23 cellular contexts compared by ENCODE assay signal in genomic region chr5:37799865-37800421, GRCh38. TPM values are rescaled to one million over a fixed set of nuclear protein-coding genes. Genes with fewer than 3 reads are reported as not detected.
DNase-seq lines count a peak whose midpoint lies in the region; ATAC-seq and TF ChIP-seq lines count a peak whose summit lies in the region.
"Had no signal": no experiment of that assay in that cellular context is flagged by ENCODE, and none has a peak within 500 bp of the region (broad histone marks: within the 10 kb centered on the region; RNA-seq: fewer than 3 reads in every experiment).

No MANE protein-coding gene starts in this region.

- no peak overlapping the region for H3K27ac ChIP-seq in GM23338 (ENCODE audit: low read depth)
- H3K27ac ChIP-seq: KMS-11, PC-9 had no signal

- no peak overlapping the region for H3K4me3 ChIP-seq in GM23338
- H3K4me3 ChIP-seq: lung, PC-9 had no signal

- DNase-seq in GM23338 (ENCODE audit: low spot score) (no peak), LHCN-M2 (ENCODE audit: low read depth) (peak; percentile 9), RPMI8226 (peak; percentile 10), nephron progenitor cell (no peak)
- DNase-seq in activated CD4-positive, alpha-beta T cell treated with anti-CD3 and anti-CD28 coated beads, Interleukin-2, amount 10 ng/mL, durations not matched to agents 24 days and 14 days = no peak
- DNase-seq: activated CD8-positive, alpha-beta memory T cell treated with anti-CD3 and anti-CD28 coated beads for 24 hours; activated naive CD4-positive, alpha-beta T cell treated with anti-CD3 and anti-CD28 coated beads, Interleukin-2, amount 50 U/mL, for 16 hours; activated T-cell treated with anti-CD3 and anti-CD28 coated beads, Interleukin-2, amount 50 U/mL, for 4 hours; CD8-positive, alpha-beta T cell; erythroblast; NCI-H1417; NCI-H526 treated with DMSO at 0.1 percent for 48 hours; occipital lobe; PC-9; retina; SK-N-SH; stimulated activated CD4-positive, alpha-beta T cell treated with anti-CD3 and anti-CD28 coated beads, Interleukin-4, amount 100 ng/mL, for 4 hours; trophoblast cell had no signal

- H3K9me3 Mint-ChIP-seq in GM23338 (peaks cover 14% of the 10 kb centered on the region), nephron progenitor cell (peaks cover 35% of the 10 kb centered on the region)
- H3K9me3 Mint-ChIP-seq in activated CD4-positive, alpha-beta T cell treated with anti-CD3 and anti-CD28 coated beads, Interleukin-2, amount 10 ng/mL, durations not matched to agents 24 days and 14 days = peaks cover 4% of the 10 kb centered on the region
- H3K9me3 Mint-ChIP-seq: activated T-cell treated with anti-CD3 and anti-CD28 coated beads, Interleukin-2, amount 50 U/mL, for 4 hours had no signal

- no peaks in the 10 kb centered on the region for H3K4me1 Mint-ChIP-seq in GM23338
- H3K4me1 Mint-ChIP-seq in nephron progenitor cell = peaks cover 8% of the 10 kb centered on the region
- no peaks in the 10 kb centered on the region for H3K4me1 Mint-ChIP-seq in activated CD4-positive, alpha-beta T cell treated with anti-CD3 and anti-CD28 coated beads, Interleukin-2, amount 10 ng/mL, durations not matched to agents 24 days and 14 days

- H3K79me2 ChIP-seq in GM23338 (replicated peaks; ENCODE audit: insufficient read depth) = no peaks in the 10 kb centered on the region

- intact Hi-C loops in activated CD4-positive, alpha-beta T cell treated with anti-CD3 and anti-CD28 coated beads, Interleukin-2, amount 10 ng/mL, durations not matched to agents 24 days and 14 days (cut with micrococcal nuclease) = no loop called here

- H4K20me1 ChIP-seq in GM23338 (replicated peaks; ENCODE audit: insufficient read depth) = no peaks in the 10 kb centered on the region

- H3K9me2 ChIP-seq in GM23338 (ENCODE audit: insufficient read depth) = peaks cover 8% of the 10 kb centered on the region; the same call in 1 of the 2 replicates
- H3K9me2 ChIP-seq: SK-N-SH had no signal

- no peaks in the 10 kb centered on the region for H3K4me1 ChIP-seq in GM23338 (ENCODE audit: insufficient read depth)

- no peaks in the 10 kb centered on the region for H3F3A ChIP-seq in GM23338 (replicated peaks; ENCODE audit: low read depth)

- H2AFZ ChIP-seq in GM23338 = 0 out of 2 replicates have a peak overlapping the region, but pooled peaks have one; percentile 2
- H2AFZ ChIP-seq: PC-9 had no signal

- H3K36me3 Mint-ChIP-seq in GM23338 (ENCODE audit: low read depth) (peaks cover 6% of the 10 kb centered on the region; the same call in 2 of the 3 replicates), nephron progenitor cell (ENCODE audit: low read depth) (peaks cover 5% of the 10 kb centered on the region)
- no peaks in the 10 kb centered on the region for H3K36me3 Mint-ChIP-seq in activated CD4-positive, alpha-beta T cell treated with anti-CD3 and anti-CD28 coated beads, Interleukin-2, amount 10 ng/mL, durations not matched to agents 24 days and 14 days (ENCODE audit: low read depth)
- H3K36me3 Mint-ChIP-seq: CD8-positive, alpha-beta T cell had no signal

- H3K4me3 Mint-ChIP-seq in GM23338 = no peak overlapping the region
- H3K4me3 Mint-ChIP-seq in nephron progenitor cell = no peak overlapping the region
- H3K4me3 Mint-ChIP-seq in activated CD4-positive, alpha-beta T cell treated with anti-CD3 and anti-CD28 coated beads, Interleukin-2, amount 10 ng/mL, durations not matched to agents 24 days and 14 days = no peak overlapping the region
- H3K4me3 Mint-ChIP-seq: activated T-cell treated with anti-CD3 and anti-CD28 coated beads, Interleukin-2, amount 50 U/mL, for 4 hours; CD8-positive, alpha-beta T cell had no signal

- H3K27me3 ChIP-seq in GM23338 (ENCODE audit: insufficient read depth) = no peaks in the 10 kb centered on the region

- no peaks in the 10 kb centered on the region for H3K36me3 ChIP-seq in GM23338 (ENCODE audit: insufficient read depth)

- H3K4me2 ChIP-seq in GM23338 = no peak overlapping the region
- H3K4me2 ChIP-seq: KMS-11, PC-9, SK-N-SH had no signal

- ATAC-seq in GM23338 (no peak), GM19035 (IDR thresholded peaks at IDR 0.05; ENCODE audit: unreplicated experiment) (no peak), HG02970 (IDR thresholded peaks at IDR 0.05; ENCODE audit: low FRiP score, unreplicated experiment) (no peak)
- ATAC-seq: activated T-cell treated with anti-CD3 and anti-CD28 coated beads, Interleukin-2, amount 50 U/mL, for 4 hours; CD8-positive, alpha-beta T cell had no signal

- H3K27ac Mint-ChIP-seq in GM23338 = no peak overlapping the region
- peak overlapping the region; percentile 43 for H3K27ac Mint-ChIP-seq in nephron progenitor cell
- no peak overlapping the region for H3K27ac Mint-ChIP-seq in activated CD4-positive, alpha-beta T cell treated with anti-CD3 and anti-CD28 coated beads, Interleukin-2, amount 10 ng/mL, durations not matched to agents 24 days and 14 days
- H3K27ac Mint-ChIP-seq: CD8-positive, alpha-beta T cell had no signal

- peaks cover 3% of the 10 kb centered on the region for H3K27me3 Mint-ChIP-seq in GM23338 (ENCODE audit: insufficient read depth, low read depth, poor library complexity)
- H3K27me3 Mint-ChIP-seq in nephron progenitor cell (ENCODE audit: low read depth, poor library complexity) = peaks cover 3% of the 10 kb centered on the region
- peaks cover 2% of the 10 kb centered on the region for H3K27me3 Mint-ChIP-seq in activated CD4-positive, alpha-beta T cell treated with anti-CD3 and anti-CD28 coated beads, Interleukin-2, amount 10 ng/mL, durations not matched to agents 24 days and 14 days

- TF ChIP-seq CTCF in GM23338 (conservative IDR thresholded peaks at IDR 0.05; ENCODE audit: low read depth in 2 of 2) (no peak), nephron progenitor cell (IDR thresholded peaks at IDR 0.05) (no peak)

TF ChIP-seq in GM23338, 12 proteins besides CTCF, POLR2A, EP300 and RAD21 (continues in another document):
- TF ChIP-seq JUNB (IDR thresholded peaks at IDR 0.05; ENCODE audit: unreplicated experiment) (no peak), EZH2phosphoT487 (IDR thresholded peaks at IDR 0.05; ENCODE audit: unreplicated experiment) (no peak), CREB1 (CRISPR knock-in tag; IDR thresholded peaks at IDR 0.05; ENCODE audit: low read depth) (no peak), ZNF331 (CRISPR knock-in tag; IDR thresholded peaks at IDR 0.05; ENCODE audit: low read depth) (no peak), EZH2 (IDR thresholded peaks at IDR 0.05; ENCODE audit: low read depth, unreplicated experiment) (no peak), POLR2AphosphoS5 (IDR thresholded peaks at IDR 0.05; ENCODE audit: low read depth) (no peak), NANOG (IDR thresholded peaks at IDR 0.05; ENCODE audit: borderline replicate concordance) (no peak), ETS1 (IDR thresholded peaks at IDR 0.05) (no peak), ZNF114 (CRISPR knock-in tag; IDR thresholded peaks at IDR 0.05) (no peak), REST (IDR thresholded peaks at IDR 0.05; ENCODE audit: unreplicated experiment) (no peak), STAT1 (IDR thresholded peaks at IDR 0.05; ENCODE audit: unreplicated experiment) (no peak)

RNA-seq across cellular contexts. Expression of gene GDNF, which starts 39.9 kb away (rescaled TPM):
- total RNA-seq in GM23338 (2014; rRNA removed; shearing (Covaris generic)) = 0.17 TPM in 1 of 2 replicates, not detected in the other
- polyA plus RNA-seq in GM23338 (2016; fragmentation: Nextera tagmentation; extraction: Ambion mirVana) = 0.13 and 0.21 TPM in 2 replicates
- total RNA-seq in LHCN-M2 (2014; rRNA removed) = 0.40 and 0.64 TPM in 2 replicates
- 2.1 TPM for polyA plus RNA-seq in LHCN-M2 (2012)
- total RNA-seq in activated CD4-positive, alpha-beta T cell treated with anti-CD3 and anti-CD28 coated beads, Interleukin-2, amount 10 ng/mL, durations not matched to agents 24 days and 14 days = 0.16 and 0.38 TPM in 2 replicates
- total RNA-seq: activated T-cell treated with anti-CD3 and anti-CD28 coated beads, Interleukin-2, amount 50 U/mL, for 4 hours; CD8-positive, alpha-beta T cell; frontal cortex; lung; occipital lobe had no signal

Comparison
In these comparisons a context has a peak if more than half of its experiments do, and no peak if none do; other contexts are left out.
1. DNase-seq: peak in LHCN-M2 (single experiment) and RPMI8226 (single experiment); none in GM23338 (single experiment), nephron progenitor cell (single experiment) and activated CD4-positive, alpha-beta T cell treated with anti-CD3 and anti-CD28 coated beads, Interleukin-2, amount 10 ng/mL, durations not matched to agents 24 days and 14 days (single experiment).